26 cellular contexts compared by ENCODE assay signal in genomic region chr10:60650272-60650800, GRCh38.
A peak's percentile ranks its signal among the peaks of the same experiment; 100 is the strongest.
DNase-seq lines count a peak whose midpoint lies in the region; ATAC-seq and TF ChIP-seq lines count a peak whose summit lies in the region.
"Had no signal": no experiment of that assay in that cellular context is flagged by ENCODE, and none has a peak within 500 bp of the region (broad histone marks: within the 10 kb centered on the region; RNA-seq: fewer than 3 reads in every experiment).

No MANE protein-coding gene starts in this region.

- peaks cover 23 to 28% of the 10 kb centered on the region in 2 donors for H3K4me1 ChIP-seq in thyroid gland
- H3K4me1 ChIP-seq: gastrocnemius medialis, tibial artery had no signal

- H3K4me3 Mint-ChIP-seq in activated CD4-positive, alpha-beta T cell treated with anti-CD3 and anti-CD28 coated beads for 36 hours: no peak overlapping the region
- no peak overlapping the region for H3K4me3 Mint-ChIP-seq in activated CD4-positive, alpha-beta T cell treated with anti-CD3 and anti-CD28 coated beads, Interleukin-2, amount 10 ng/mL, durations not matched to agents 7 days and 5 days
- no peak overlapping the region for H3K4me3 Mint-ChIP-seq in T-cell
- H3K4me3 Mint-ChIP-seq in activated CD4-positive, alpha-beta memory T cell treated with anti-CD3 and anti-CD28 coated beads, Interleukin-2, amount 10 ng/mL, durations not matched to agents 7 days and 5 days: no peak overlapping the region
- H3K4me3 Mint-ChIP-seq: activated B cell treated with CpG ODN at 0.5 μM for 24 hours; activated naive CD8-positive, alpha-beta T cell; CD8-positive, alpha-beta T cell; endodermal cell; stimulated activated naive CD8-positive, alpha-beta T cell treated with anti-CD3 and anti-CD28 coated beads, Interleukin-15, amount 100 ng/mL, for 72 hours had no signal

- H3K36me3 Mint-ChIP-seq in activated CD4-positive, alpha-beta T cell treated with anti-CD3 and anti-CD28 coated beads for 36 hours (ENCODE audit: low read depth): peaks cover 3% of the 10 kb centered on the region
- peaks cover 7% of the 10 kb centered on the region for H3K36me3 Mint-ChIP-seq in activated CD4-positive, alpha-beta T cell treated with anti-CD3 and anti-CD28 coated beads, Interleukin-2, amount 10 ng/mL, durations not matched to agents 7 days and 5 days (ENCODE audit: low read depth)
- no peaks in the 10 kb centered on the region for H3K36me3 Mint-ChIP-seq in T-cell
- no peaks in the 10 kb centered on the region for H3K36me3 Mint-ChIP-seq in activated CD4-positive, alpha-beta memory T cell treated with anti-CD3 and anti-CD28 coated beads, Interleukin-2, amount 10 ng/mL, durations not matched to agents 7 days and 5 days (ENCODE audit: low read depth)
- H3K36me3 Mint-ChIP-seq: activated naive CD8-positive, alpha-beta T cell; CD8-positive, alpha-beta T cell had no signal

- no peaks in the 10 kb centered on the region for H3K27me3 ChIP-seq in thyroid gland
- H3K27me3 ChIP-seq: gastrocnemius medialis, tibial artery had no signal

- no peak for DNase-seq in activated CD4-positive, alpha-beta T cell treated with anti-CD3 and anti-CD28 coated beads for 36 hours
- DNase-seq in activated CD4-positive, alpha-beta T cell treated with anti-CD3 and anti-CD28 coated beads, Interleukin-2, amount 10 ng/mL, durations not matched to agents 7 days and 5 days: no peak
- DNase-seq in T-cell (no peak), thyroid gland (no peak), NCI-H1930 (lab: John Stamatoyannopoulos, UW) (no peak)
- no peak for DNase-seq in activated CD4-positive, alpha-beta memory T cell treated with anti-CD3 and anti-CD28 coated beads, Interleukin-2, amount 10 ng/mL, durations not matched to agents 7 days and 5 days
- no peak for DNase-seq in stimulated activated CD4-positive, alpha-beta T cell treated with anti-CD3 and anti-CD28 coated beads, Interleukin-2, amount 100 ng/mL, for 24 hours
- DNase-seq: activated B cell treated with CpG ODN at 0.5 μM for 24 hours; activated CD4-positive, alpha-beta T cell treated with anti-CD3 and anti-CD28 coated beads, Interleukin-2, amount 50 U/mL, for 4 hours; anterior cingulate cortex; CD8-positive, alpha-beta T cell; DMS 273 treated with DMSO at 0.1 percent for 48 hours; endodermal cell; gastrocnemius medialis; GOT3; left cardiac atrium; mesenchymal stem cell; NCI-H2029 treated with DMSO at 0.1 percent for 48 hours; NCI-H2227 treated with DMSO at 0.1 percent for 48 hours; stimulated activated naive CD8-positive, alpha-beta T cell treated with anti-CD3 and anti-CD28 coated beads, Interleukin-15, amount 100 ng/mL, for 72 hours; SW 1271; tibial artery had no signal

- H3K9me3 ChIP-seq in thyroid gland: no peaks in the 10 kb centered on the region
- H3K9me3 ChIP-seq: gastrocnemius medialis, tibial artery had no signal

- CTCF ChIA-PET in activated CD4-positive, alpha-beta T cell treated with anti-CD3 and anti-CD28 coated beads for 36 hours (lab: Charles Lee): interaction anchor here (0.6 to 6.9 kb wide), 23 partner anchors 8 to 608 kb away, joined by 3 to 91 read pairs (median 4); no protein-coding TSS in a partner anchor
- CTCF ChIA-PET in activated CD4-positive, alpha-beta T cell treated with anti-CD3 and anti-CD28 coated beads, Interleukin-2, amount 10 ng/mL, durations not matched to agents 7 days and 5 days (lab: Charles Lee): interaction anchor here (1.0 to 1.4 kb wide), 3 partner anchors 10 to 18 kb away, joined by 3 read pairs; no protein-coding TSS in a partner anchor
- CTCF ChIA-PET in T-cell (lab: Charles Lee): interaction anchor here (0.6 to 1.9 kb wide), 9 partner anchors 11 to 1252 kb away, joined by 3 to 8 read pairs (median 5); no protein-coding TSS in a partner anchor
- CTCF ChIA-PET in activated CD4-positive, alpha-beta memory T cell treated with anti-CD3 and anti-CD28 coated beads, Interleukin-2, amount 10 ng/mL, durations not matched to agents 7 days and 5 days (lab: Charles Lee): interaction anchor here (1.1 to 1.8 kb wide), 4 partner anchors 14 to 536 kb away, joined by 3 to 5 read pairs (median 4); no protein-coding TSS in a partner anchor

- H3K4me3 ChIP-seq in thyroid gland (replicated peaks in 1 of 3): no peak overlapping the region
- H3K4me3 ChIP-seq: gastrocnemius medialis, tibial artery had no signal

- no peak for ATAC-seq in activated CD4-positive, alpha-beta T cell treated with anti-CD3 and anti-CD28 coated beads for 36 hours
- ATAC-seq in T-cell (replicated peaks in 1 of 4) (peak in 1 of 4 experiments; percentile 11), esophagus mucosa (peak; percentile 15)
- ATAC-seq: CD8-positive, alpha-beta T cell; gastrocnemius medialis; left cardiac atrium; Right ventricle myocardium inferior had no signal

- H3K4me1 Mint-ChIP-seq in activated CD4-positive, alpha-beta T cell treated with anti-CD3 and anti-CD28 coated beads for 36 hours: peaks cover 29% of the 10 kb centered on the region
- peaks cover 33% of the 10 kb centered on the region for H3K4me1 Mint-ChIP-seq in activated CD4-positive, alpha-beta T cell treated with anti-CD3 and anti-CD28 coated beads, Interleukin-2, amount 10 ng/mL, durations not matched to agents 7 days and 5 days
- H3K4me1 Mint-ChIP-seq in T-cell: peaks cover 37 to 47% (median 38%) of the 10 kb centered on the region in 3 donors
- peaks cover 3% of the 10 kb centered on the region for H3K4me1 Mint-ChIP-seq in activated CD4-positive, alpha-beta memory T cell treated with anti-CD3 and anti-CD28 coated beads, Interleukin-2, amount 10 ng/mL, durations not matched to agents 7 days and 5 days
- H3K4me1 Mint-ChIP-seq: stimulated activated naive CD8-positive, alpha-beta T cell treated with anti-CD3 and anti-CD28 coated beads, Interleukin-15, amount 100 ng/mL, for 72 hours had no signal

- peak overlapping the region; percentile 69 to 79 (median 72) for H3K27ac ChIP-seq in thyroid gland
- H3K27ac ChIP-seq: gastrocnemius medialis, tibial artery had no signal

- H3K9me3 Mint-ChIP-seq in activated CD4-positive, alpha-beta T cell treated with anti-CD3 and anti-CD28 coated beads for 36 hours (ENCODE audit: low read depth): peaks cover 3% of the 10 kb centered on the region
- H3K9me3 Mint-ChIP-seq in activated CD4-positive, alpha-beta T cell treated with anti-CD3 and anti-CD28 coated beads, Interleukin-2, amount 10 ng/mL, durations not matched to agents 7 days and 5 days: no peaks in the 10 kb centered on the region
- no peaks in the 10 kb centered on the region for H3K9me3 Mint-ChIP-seq in T-cell
- no peaks in the 10 kb centered on the region for H3K9me3 Mint-ChIP-seq in activated CD4-positive, alpha-beta memory T cell treated with anti-CD3 and anti-CD28 coated beads, Interleukin-2, amount 10 ng/mL, durations not matched to agents 7 days and 5 days
- H3K9me3 Mint-ChIP-seq: activated B cell treated with CpG ODN at 0.5 μM for 24 hours; activated T-helper 2 cell treated with anti-CD3 and anti-CD28 coated beads, Interferon-gamma antibody, Interleukin-2, Interleukin-4, amounts not matched to agents 10 μg/mL and 5 μg/mL and 100 μg/mL, durations not matched to agents 14 hours and 24 hours and 36 hours; CD8-positive, alpha-beta T cell; endodermal cell; stimulated activated naive CD8-positive, alpha-beta T cell treated with anti-CD3 and anti-CD28 coated beads, Interleukin-15, amount 100 ng/mL, for 72 hours had no signal

- intact Hi-C loops in activated CD4-positive, alpha-beta T cell treated with anti-CD3 and anti-CD28 coated beads for 36 hours (cut with DNase I, micrococcal nuclease): no loop called here
- intact Hi-C loops in thyroid gland (cut with DNase I): no loop called here

- TF ChIP-seq POLR2A in thyroid gland (IDR thresholded peaks at IDR 0.05): no peak

- no peaks in the 10 kb centered on the region for H3K27me3 Mint-ChIP-seq in activated CD4-positive, alpha-beta T cell treated with anti-CD3 and anti-CD28 coated beads for 36 hours
- no peaks in the 10 kb centered on the region for H3K27me3 Mint-ChIP-seq in activated CD4-positive, alpha-beta T cell treated with anti-CD3 and anti-CD28 coated beads, Interleukin-2, amount 10 ng/mL, durations not matched to agents 7 days and 5 days
- no peaks in the 10 kb centered on the region for H3K27me3 Mint-ChIP-seq in T-cell
- H3K27me3 Mint-ChIP-seq in activated CD4-positive, alpha-beta memory T cell treated with anti-CD3 and anti-CD28 coated beads, Interleukin-2, amount 10 ng/mL, durations not matched to agents 7 days and 5 days: no peaks in the 10 kb centered on the region
- H3K27me3 Mint-ChIP-seq: activated B cell treated with CpG ODN at 0.5 μM for 24 hours; activated naive CD8-positive, alpha-beta T cell; stimulated activated naive CD8-positive, alpha-beta T cell treated with anti-CD3 and anti-CD28 coated beads, Interleukin-15, amount 100 ng/mL, for 72 hours had no signal

- POLR2A ChIA-PET in activated CD4-positive, alpha-beta T cell treated with anti-CD3 and anti-CD28 coated beads for 36 hours (lab: Charles Lee): interaction anchor here (0.9 kb wide), 1 partner anchor 120 kb away, joined by 3 read pairs; no protein-coding TSS in a partner anchor
- POLR2A ChIA-PET in activated CD4-positive, alpha-beta T cell treated with anti-CD3 and anti-CD28 coated beads, Interleukin-2, amount 10 ng/mL, durations not matched to agents 7 days and 5 days (lab: Charles Lee): no interaction called here
- POLR2A ChIA-PET in T-cell (lab: Charles Lee): interaction anchor here (0.5 to 0.6 kb wide), 4 partner anchors 15 to 729 kb away, joined by 3 to 11 read pairs (median 5); no protein-coding TSS in a partner anchor
- POLR2A ChIA-PET in activated CD4-positive, alpha-beta memory T cell treated with anti-CD3 and anti-CD28 coated beads, Interleukin-2, amount 10 ng/mL, durations not matched to agents 7 days and 5 days (lab: Charles Lee): interaction anchor here (0.7 kb wide), 1 partner anchor 13 kb away, joined by 4 read pairs; no protein-coding TSS in a partner anchor

- H3K36me3 ChIP-seq in thyroid gland: no peaks in the 10 kb centered on the region
- H3K36me3 ChIP-seq: gastrocnemius medialis, tibial artery had no signal

- H3K27ac Mint-ChIP-seq in activated CD4-positive, alpha-beta T cell treated with anti-CD3 and anti-CD28 coated beads for 36 hours: peak overlapping the region; percentile 34
- H3K27ac Mint-ChIP-seq in activated CD4-positive, alpha-beta T cell treated with anti-CD3 and anti-CD28 coated beads, Interleukin-2, amount 10 ng/mL, durations not matched to agents 7 days and 5 days: no peak overlapping the region
- peak overlapping the region; percentile 61 to 90 for H3K27ac Mint-ChIP-seq in T-cell
- H3K27ac Mint-ChIP-seq in activated CD4-positive, alpha-beta memory T cell treated with anti-CD3 and anti-CD28 coated beads, Interleukin-2, amount 10 ng/mL, durations not matched to agents 7 days and 5 days: no peak overlapping the region
- H3K27ac Mint-ChIP-seq: activated B cell treated with CpG ODN at 0.5 μM for 24 hours; activated naive CD8-positive, alpha-beta T cell; activated T-helper 2 cell treated with anti-CD3 and anti-CD28 coated beads, Interferon-gamma antibody, Interleukin-2, Interleukin-4, amounts not matched to agents 10 μg/mL and 5 μg/mL and 100 μg/mL, durations not matched to agents 14 hours and 24 hours and 36 hours; CD8-positive, alpha-beta T cell had no signal

- TF ChIP-seq CTCF in thyroid gland (IDR thresholded peaks at IDR 0.05): no peak

Comparison
In these comparisons a context has a peak if more than half of its experiments do, and no peak if none do; other contexts are left out.
1. H3K27ac Mint-ChIP-seq: peak in activated CD4-positive, alpha-beta T cell treated with anti-CD3 and anti-CD28 coated beads for 36 hours (single experiment) and T-cell (2 of 2); none in activated CD4-positive, alpha-beta T cell treated with anti-CD3 and anti-CD28 coated beads, Interleukin-2, amount 10 ng/mL, durations not matched to agents 7 days and 5 days (single experiment) and activated CD4-positive, alpha-beta memory T cell treated with anti-CD3 and anti-CD28 coated beads, Interleukin-2, amount 10 ng/mL, durations not matched to agents 7 days and 5 days (single experiment).